26 cellular contexts compared by ENCODE assay signal in the genomic region with DNA sequence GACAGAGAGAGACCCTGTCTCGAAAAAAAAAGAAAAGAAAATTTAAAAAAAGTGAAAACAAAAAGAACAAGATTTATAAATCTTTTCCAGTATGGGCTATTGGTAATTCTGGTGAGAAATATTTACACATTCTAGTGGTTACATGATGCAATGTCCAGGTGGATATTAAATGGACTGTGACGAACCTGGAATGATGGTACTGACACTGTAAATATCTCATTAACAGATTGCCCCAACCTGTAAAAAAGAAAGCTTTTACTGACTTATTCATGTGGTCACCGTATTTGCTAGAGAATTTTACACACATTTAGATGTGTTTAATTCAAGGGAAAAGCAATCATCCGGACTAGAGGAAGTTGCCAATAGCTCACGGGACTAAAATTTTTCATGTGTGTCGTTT.
"Had no signal": no experiment of that assay in that cellular context is flagged by ENCODE, and none has a peak within 500 bp of the region (broad histone marks: within the 10 kb centered on the region; RNA-seq: fewer than 3 reads in every experiment).

No MANE protein-coding gene starts in this region.

- H3K27me3 ChIP-seq: esophagus muscularis mucosa, gastroesophageal sphincter, heart left ventricle, hepatocyte, sigmoid colon, tibial nerve, upper lobe of left lung had no signal

- H3K4me3 ChIP-seq: coronary artery, esophagus muscularis mucosa, gastroesophageal sphincter, heart left ventricle, hepatocyte, lower lobe of right lung, prostate gland, sigmoid colon, thoracic aorta, tibial nerve, upper lobe of left lung had no signal

- H3K36me3 ChIP-seq: esophagus muscularis mucosa, gastroesophageal sphincter, heart left ventricle, lower lobe of right lung, prostate gland, sigmoid colon, thoracic aorta, tibial nerve, upper lobe of left lung had no signal

- H3K4me1 ChIP-seq: esophagus muscularis mucosa, foreskin keratinocyte, gastroesophageal sphincter, lower lobe of right lung, prostate gland, sigmoid colon, upper lobe of left lung had no signal

- H3K27ac ChIP-seq: coronary artery, esophagus muscularis mucosa, foreskin keratinocyte, gastroesophageal sphincter, heart left ventricle, hepatocyte, lower lobe of right lung, prostate gland, sigmoid colon, thoracic aorta, tibial nerve, upper lobe of left lung had no signal

- DNase-seq: dermis blood vessel endothelial cell; effector memory CD4-positive, alpha-beta T cell; foreskin keratinocyte; heart left ventricle; kidney glomerular epithelial cell; left ventricle myocardium superior; lower lobe of right lung; naive thymus-derived CD8-positive, alpha-beta T cell; nephron progenitor cell; nucleus accumbens; right cardiac atrium; sigmoid colon; stimulated activated CD4-positive, alpha-beta T cell treated with anti-CD3 and anti-CD28 coated beads, Interleukin-2, amount 100 ng/mL, for 24 hours; stimulated activated CD4-positive, alpha-beta T cell treated with anti-CD3 and anti-CD28 coated beads, Interleukin-4, amount 100 ng/mL, for 24 hours; stimulated activated naive CD4-positive, alpha-beta T cell treated with Interleukin-2 at 50 U/mL for 16 hours; substantia nigra; upper lobe of left lung had no signal

- H3K9me3 ChIP-seq: esophagus muscularis mucosa, gastroesophageal sphincter, heart left ventricle, lower lobe of right lung, prostate gland, sigmoid colon, thoracic aorta, tibial nerve, upper lobe of left lung had no signal

- FAIRE-seq: endothelial cell of umbilical vein, urothelium cell line had no signal
